Comparison of ENCODE assay signal across 1 cellular context in genomic region chr9:128901822-128902221, GRCh38.
TF ChIP-seq lines count a peak whose summit lies in the region.

No MANE protein-coding gene starts in this region.

TF ChIP-seq in SK-N-SH, 30 proteins besides CTCF, POLR2A, EP300 and RAD21 (continued from another document):
- TF ChIP-seq, protein P1, sequence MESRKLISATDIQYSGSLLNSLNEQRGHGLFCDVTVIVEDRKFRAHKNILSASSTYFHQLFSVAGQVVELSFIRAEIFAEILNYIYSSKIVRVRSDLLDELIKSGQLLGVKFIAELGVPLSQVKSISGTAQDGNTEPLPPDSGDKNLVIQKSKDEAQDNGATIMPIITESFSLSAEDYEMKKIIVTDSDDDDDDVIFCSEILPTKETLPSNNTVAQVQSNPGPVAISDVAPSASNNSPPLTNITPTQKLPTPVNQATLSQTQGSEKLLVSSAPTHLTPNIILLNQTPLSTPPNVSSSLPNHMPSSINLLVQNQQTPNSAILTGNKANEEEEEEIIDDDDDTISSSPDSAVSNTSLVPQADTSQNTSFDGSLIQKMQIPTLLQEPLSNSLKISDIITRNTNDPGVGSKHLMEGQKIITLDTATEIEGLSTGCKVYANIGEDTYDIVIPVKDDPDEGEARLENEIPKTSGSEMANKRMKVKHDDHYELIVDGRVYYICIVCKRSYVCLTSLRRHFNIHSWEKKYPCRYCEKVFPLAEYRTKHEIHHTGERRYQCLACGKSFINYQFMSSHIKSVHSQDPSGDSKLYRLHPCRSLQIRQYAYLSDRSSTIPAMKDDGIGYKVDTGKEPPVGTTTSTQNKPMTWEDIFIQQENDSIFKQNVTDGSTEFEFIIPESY (IDR thresholded peaks at IDR 0.05; ENCODE audit: borderline replicate concordance, low read depth), result no peak
- TF ChIP-seq EZH2phosphoT487 (IDR thresholded peaks at IDR 0.05; ENCODE audit: borderline replicate concordance, low read depth) (no peak), USF1 (IDR thresholded peaks at IDR 0.05; ENCODE audit: borderline replicate concordance, low read depth) (no peak), CHD2 (IDR thresholded peaks at IDR 0.05; ENCODE audit: low read length, partially characterized antibody) (no peak), GABPA (IDR thresholded peaks at IDR 0.05; ENCODE audit: low read depth) (no peak), MXI1 (IDR thresholded peaks at IDR 0.05; ENCODE audit: low read depth, low read length) (no peak), TEAD4 (IDR thresholded peaks at IDR 0.05; ENCODE audit: borderline replicate concordance, insufficient read depth) (no peak), RCOR1 (IDR thresholded peaks at IDR 0.05; ENCODE audit: low read length) (no peak), MEF2A (IDR thresholded peaks at IDR 0.05; ENCODE audit: borderline replicate concordance, low read depth) (no peak), PBX3 (IDR thresholded peaks at IDR 0.05) (no peak), FOSL2 (IDR thresholded peaks at IDR 0.05; ENCODE audit: borderline replicate concordance, low read depth) (no peak)
- TF ChIP-seq, protein P2, sequence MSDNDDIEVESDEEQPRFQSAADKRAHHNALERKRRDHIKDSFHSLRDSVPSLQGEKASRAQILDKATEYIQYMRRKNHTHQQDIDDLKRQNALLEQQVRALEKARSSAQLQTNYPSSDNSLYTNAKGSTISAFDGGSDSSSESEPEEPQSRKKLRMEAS (IDR thresholded peaks at IDR 0.05; ENCODE audit: low read depth), result no peak
